In genomic region chr6:79078057-79078969, GRCh38 we compare ENCODE assay signal across 1 cellular context.
TF ChIP-seq lines count a peak whose summit lies in the region.

Gene PHIP (minus strand): TSS chr6:79078254. CDS start chr6:79078068, 186 bp downstream.

TF ChIP-seq in HepG2, 621 proteins besides CTCF, POLR2A, EP300 and RAD21 (continued from another document):
- TF ChIP-seq ZXDC (CRISPR knock-in tag; IDR thresholded peaks at IDR 0.05) (no peak), ZZZ3 (CRISPR knock-in tag; IDR thresholded peaks at IDR 0.05; ENCODE audit: borderline replicate concordance) (no peak), MTA1 (CRISPR knock-in tag; IDR thresholded peaks at IDR 0.05; ENCODE audit: borderline replicate concordance) (peak; percentile 70; the same call in 1 of the 2 replicates), JUND (CRISPR knock-in tag; IDR thresholded peaks at IDR 0.05) (no peak), ZBTB2 (CRISPR knock-in tag; IDR thresholded peaks at IDR 0.05; ENCODE audit: low read depth) (peak; percentile 46; the same call in 1 of the 2 replicates), IRF2 (CRISPR knock-in tag; IDR thresholded peaks at IDR 0.05) (peak; percentile 11; the same call in 1 of the 2 replicates), SALL1 (CRISPR knock-in tag; IDR thresholded peaks at IDR 0.05) (peak; percentile 88), SP4 (CRISPR knock-in tag; IDR thresholded peaks at IDR 0.05) (peak; percentile 63), PRDM10 (CRISPR knock-in tag; IDR thresholded peaks at IDR 0.05; ENCODE audit: low read depth) (no peak), HOXA5 (CRISPR knock-in tag; IDR thresholded peaks at IDR 0.05) (no peak; the same call in 1 of the 2 replicates), PATZ1 (CRISPR knock-in tag; IDR thresholded peaks at IDR 0.05) (peak; percentile 93), ZFP37 (CRISPR knock-in tag; IDR thresholded peaks at IDR 0.05; ENCODE audit: borderline replicate concordance) (no peak), SRSF1 (optimal IDR thresholded peaks at IDR 0.05; ENCODE audit: low read depth, low read length) (peak; percentile 84), ZNF260 (CRISPR knock-in tag; IDR thresholded peaks at IDR 0.05; ENCODE audit: borderline replicate concordance, low read depth) (no peak), TGIF2 (CRISPR knock-in tag; IDR thresholded peaks at IDR 0.05) (peak; percentile 58; the same call in 1 of the 2 replicates), ZNF18 (CRISPR knock-in tag; IDR thresholded peaks at IDR 0.05; ENCODE audit: insufficient replicate concordance) (no peak), U2AF2 (IDR thresholded peaks at IDR 0.05; ENCODE audit: low read depth, low read length) (0 out of 2 replicates have a peak, but pooled peaks have one; percentile 75), ZNF326 (CRISPR knock-in tag; IDR thresholded peaks at IDR 0.05; ENCODE audit: borderline replicate concordance) (no peak), CEBPG (CRISPR knock-in tag; IDR thresholded peaks at IDR 0.05) (peak; percentile 68), ZNF878 (CRISPR knock-in tag; IDR thresholded peaks at IDR 0.05) (peak; percentile 25; the same call in 1 of the 2 replicates), MNT (IDR thresholded peaks at IDR 0.05) (no peak), CENPT (CRISPR knock-in tag; IDR thresholded peaks at IDR 0.05; ENCODE audit: low read depth) (no peak; the same call in 1 of the 2 replicates), ZNF652 (CRISPR knock-in tag; IDR thresholded peaks at IDR 0.05; ENCODE audit: borderline replicate concordance, low read depth) (no peak)
